ENCODE assay signal across 1 cellular context in the genomic region with DNA sequence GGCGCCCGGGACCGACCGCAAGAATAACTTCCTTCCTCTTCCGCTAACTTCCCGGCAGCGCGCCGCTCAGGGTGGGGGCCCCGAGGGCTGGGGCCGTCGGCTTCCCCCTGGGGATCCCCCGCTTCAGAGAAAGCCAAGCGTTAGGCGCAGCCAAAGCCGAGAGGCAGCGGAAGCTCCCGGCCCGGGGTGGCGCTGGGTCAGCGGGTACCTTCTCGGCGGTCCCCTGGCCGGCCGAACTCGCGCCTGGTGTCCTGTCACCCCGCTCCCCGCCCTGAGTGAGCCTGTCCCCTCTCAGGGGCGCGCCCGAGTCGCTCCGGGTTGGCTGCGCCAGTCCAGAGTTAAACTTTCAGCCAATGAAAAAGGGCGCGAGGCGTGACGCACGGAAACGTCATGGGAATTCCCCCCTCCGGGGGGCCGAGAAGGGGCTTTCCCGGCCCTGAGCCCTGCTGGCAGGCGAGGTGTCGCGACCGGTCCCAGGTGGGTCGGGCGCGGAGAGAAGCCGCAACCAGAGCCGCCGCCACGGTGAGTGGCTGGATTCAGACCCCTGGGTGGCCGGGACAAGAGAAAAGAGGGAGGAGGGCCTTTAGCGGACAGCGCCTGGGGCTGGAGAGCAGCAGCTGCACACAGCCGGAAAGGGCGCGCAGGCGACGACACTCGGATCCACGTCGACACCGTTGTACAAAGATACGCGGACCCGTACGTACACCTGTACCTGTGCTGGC.
TF ChIP-seq lines count a peak whose summit lies in the region.

No MANE protein-coding gene starts in this region.

TF ChIP-seq in PFSK-1, 5 proteins besides CTCF, POLR2A, EP300 and RAD21:
- no peak for TF ChIP-seq TAF1 (IDR thresholded peaks at IDR 0.05; ENCODE audit: borderline replicate concordance, insufficient read depth, low read length)
- no peak for TF ChIP-seq SIN3A (IDR thresholded peaks at IDR 0.05; ENCODE audit: borderline replicate concordance, insufficient read depth, low read length)
- no peak for TF ChIP-seq FOXP2 (optimal IDR thresholded peaks at IDR 0.05; ENCODE audit: borderline replicate concordance, extremely low read depth, extremely low read length, insufficient read depth)
- TF ChIP-seq, protein P1, sequence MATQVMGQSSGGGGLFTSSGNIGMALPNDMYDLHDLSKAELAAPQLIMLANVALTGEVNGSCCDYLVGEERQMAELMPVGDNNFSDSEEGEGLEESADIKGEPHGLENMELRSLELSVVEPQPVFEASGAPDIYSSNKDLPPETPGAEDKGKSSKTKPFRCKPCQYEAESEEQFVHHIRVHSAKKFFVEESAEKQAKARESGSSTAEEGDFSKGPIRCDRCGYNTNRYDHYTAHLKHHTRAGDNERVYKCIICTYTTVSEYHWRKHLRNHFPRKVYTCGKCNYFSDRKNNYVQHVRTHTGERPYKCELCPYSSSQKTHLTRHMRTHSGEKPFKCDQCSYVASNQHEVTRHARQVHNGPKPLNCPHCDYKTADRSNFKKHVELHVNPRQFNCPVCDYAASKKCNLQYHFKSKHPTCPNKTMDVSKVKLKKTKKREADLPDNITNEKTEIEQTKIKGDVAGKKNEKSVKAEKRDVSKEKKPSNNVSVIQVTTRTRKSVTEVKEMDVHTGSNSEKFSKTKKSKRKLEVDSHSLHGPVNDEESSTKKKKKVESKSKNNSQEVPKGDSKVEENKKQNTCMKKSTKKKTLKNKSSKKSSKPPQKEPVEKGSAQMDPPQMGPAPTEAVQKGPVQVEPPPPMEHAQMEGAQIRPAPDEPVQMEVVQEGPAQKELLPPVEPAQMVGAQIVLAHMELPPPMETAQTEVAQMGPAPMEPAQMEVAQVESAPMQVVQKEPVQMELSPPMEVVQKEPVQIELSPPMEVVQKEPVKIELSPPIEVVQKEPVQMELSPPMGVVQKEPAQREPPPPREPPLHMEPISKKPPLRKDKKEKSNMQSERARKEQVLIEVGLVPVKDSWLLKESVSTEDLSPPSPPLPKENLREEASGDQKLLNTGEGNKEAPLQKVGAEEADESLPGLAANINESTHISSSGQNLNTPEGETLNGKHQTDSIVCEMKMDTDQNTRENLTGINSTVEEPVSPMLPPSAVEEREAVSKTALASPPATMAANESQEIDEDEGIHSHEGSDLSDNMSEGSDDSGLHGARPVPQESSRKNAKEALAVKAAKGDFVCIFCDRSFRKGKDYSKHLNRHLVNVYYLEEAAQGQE (IDR thresholded peaks at IDR 0.05; ENCODE audit: insufficient read depth in 1 of 2, low read depth in 2 of 2, low read length in 2 of 2) = peak in 1 of 2 experiments; percentile 16; a peak in 2 of 4 replicates
- TF ChIP-seq POLR2AphosphoS5 (IDR thresholded peaks at IDR 0.05; ENCODE audit: low read depth, low read length) = 0 out of 2 replicates have a peak, but pooled peaks have one; percentile 28
